ENCODE assay signal across 8 cellular contexts in the genomic region with DNA sequence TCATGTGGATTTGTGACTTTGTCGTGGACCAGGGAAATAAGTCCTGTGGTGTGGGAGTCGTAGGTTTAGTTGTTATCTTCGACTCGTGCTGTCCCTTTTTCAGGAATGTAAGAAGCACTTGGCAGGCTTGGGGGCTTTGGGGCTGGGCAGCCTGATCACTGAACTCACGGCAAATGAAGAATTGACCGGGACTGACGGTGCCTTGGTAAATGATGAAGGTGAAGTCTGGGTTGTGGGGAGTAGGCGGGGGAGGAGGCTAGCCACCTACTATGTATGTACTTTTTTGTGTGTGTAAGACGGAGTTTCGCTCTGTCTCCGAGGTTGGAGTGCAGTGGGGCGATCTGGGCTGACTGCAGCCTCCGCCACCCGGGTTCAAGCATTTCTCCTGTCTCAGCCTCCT. TPM values are rescaled to one million over a fixed set of nuclear protein-coding genes. Genes with fewer than 3 reads are reported as not detected.
DNase-seq lines count a peak whose midpoint lies in the region; ATAC-seq and TF ChIP-seq lines count a peak whose summit lies in the region.

No MANE protein-coding gene starts in this region.

- DNase-seq in Karpas-422 (no peak), brain microvascular endothelial cell (no peak), T-helper 9 cell (no peak), COLO829 (ENCODE audit: low spot score) (no peak)

- H3K79me2 ChIP-seq in Karpas-422 (ENCODE audit: low read length), result peaks cover 55% of the 10 kb centered on the region

- H3K27ac ChIP-seq in 22Rv1, result 0 out of 2 replicates have a peak overlapping the region, but pooled peaks have one; percentile 85
- peak overlapping the region; percentile 82; the same call in 1 of the 2 replicates for H3K27ac ChIP-seq in Karpas-422 (ENCODE audit: low read length)
- peak overlapping the region; percentile 76 for H3K27ac ChIP-seq in brain microvascular endothelial cell

- peak overlapping the region; percentile 98 for H3K9ac ChIP-seq in Karpas-422 (ENCODE audit: low read length)
- peak overlapping the region; percentile 75 for H3K9ac ChIP-seq in mucosa of stomach (ENCODE audit: low read length)

- no peaks in the 10 kb centered on the region for H4K20me1 ChIP-seq in Karpas-422 (ENCODE audit: insufficient read depth, low read depth, low read length)

- peak overlapping the region; percentile 72 for H3K4me2 ChIP-seq in Karpas-422 (ENCODE audit: low read depth, low read length, poor library complexity, severe bottlenecking)

- H3K9me3 ChIP-seq in Karpas-422 (ENCODE audit: low read length) (no peaks in the 10 kb centered on the region), mucosa of stomach (ENCODE audit: control insufficient read depth, low read length) (no peaks in the 10 kb centered on the region)

- no peaks in the 10 kb centered on the region for H3K9me2 ChIP-seq in Karpas-422 (replicated peaks; ENCODE audit: insufficient read depth, low read length)

- peak overlapping the region; percentile 67 for H3K4me3 ChIP-seq in Karpas-422 (ENCODE audit: low read length)
- peak overlapping the region; percentile 84 for H3K4me3 ChIP-seq in brain microvascular endothelial cell (ENCODE audit: low read depth, low read length)
- H3K4me3 ChIP-seq in mucosa of stomach (ENCODE audit: low read length), result peak overlapping the region; percentile 38

- TF ChIP-seq CTCF in 22Rv1 (IDR thresholded peaks at IDR 0.05) (no peak), brain microvascular endothelial cell (IDR thresholded peaks at IDR 0.05; ENCODE audit: low read depth, low read length, missing control alignments) (no peak)

- in situ Hi-C loops in brain microvascular endothelial cell (cut with HindIII; ENCODE audit: low pct_ligation_motif_present, low sequenced_read_pairs), result no loop called here

- H3K27me3 ChIP-seq in Karpas-422 (ENCODE audit: low read length) (no peaks in the 10 kb centered on the region), brain microvascular endothelial cell (replicated peaks) (no peaks in the 10 kb centered on the region), mucosa of stomach (ENCODE audit: control insufficient read depth, insufficient read depth, low read length) (no peaks in the 10 kb centered on the region)

- no peak overlapping the region for H2AFZ ChIP-seq in Karpas-422 (ENCODE audit: low read length)

- ATAC-seq in HG02981 (IDR thresholded peaks at IDR 0.05; ENCODE audit: unreplicated experiment), result no peak
- ATAC-seq in GM18505 (IDR thresholded peaks at IDR 0.05; ENCODE audit: unreplicated experiment), result no peak

- peaks cover 14% of the 10 kb centered on the region for H3K36me3 ChIP-seq in Karpas-422 (ENCODE audit: insufficient read depth, low read length)
- no peaks in the 10 kb centered on the region for H3K36me3 ChIP-seq in brain microvascular endothelial cell (replicated peaks)
- H3K36me3 ChIP-seq in mucosa of stomach (ENCODE audit: control insufficient read depth, insufficient read depth, low read length), result no peaks in the 10 kb centered on the region

- no peak for TF ChIP-seq POLR2A in GM18505 (IDR thresholded peaks at IDR 0.05; ENCODE audit: borderline replicate concordance, extremely low read depth, insufficient read depth, insufficient read length)

- H3K4me1 ChIP-seq in Karpas-422 (ENCODE audit: low read length) (peaks cover 13% of the 10 kb centered on the region), mucosa of stomach (ENCODE audit: control insufficient read depth, insufficient read depth, low read length) (peaks cover 4% of the 10 kb centered on the region)

RNA-seq across cellular contexts. Expression of a gene that starts 1.2 kb away (rescaled TPM):
- total RNA-seq in Karpas-422 (2014; rRNA removed; shearing (Covaris generic); ENCODE audit: low replicate concordance), result 60.8 and 61.8 TPM in 2 replicates
